1 cellular context compared by ENCODE assay signal in the genomic region with DNA sequence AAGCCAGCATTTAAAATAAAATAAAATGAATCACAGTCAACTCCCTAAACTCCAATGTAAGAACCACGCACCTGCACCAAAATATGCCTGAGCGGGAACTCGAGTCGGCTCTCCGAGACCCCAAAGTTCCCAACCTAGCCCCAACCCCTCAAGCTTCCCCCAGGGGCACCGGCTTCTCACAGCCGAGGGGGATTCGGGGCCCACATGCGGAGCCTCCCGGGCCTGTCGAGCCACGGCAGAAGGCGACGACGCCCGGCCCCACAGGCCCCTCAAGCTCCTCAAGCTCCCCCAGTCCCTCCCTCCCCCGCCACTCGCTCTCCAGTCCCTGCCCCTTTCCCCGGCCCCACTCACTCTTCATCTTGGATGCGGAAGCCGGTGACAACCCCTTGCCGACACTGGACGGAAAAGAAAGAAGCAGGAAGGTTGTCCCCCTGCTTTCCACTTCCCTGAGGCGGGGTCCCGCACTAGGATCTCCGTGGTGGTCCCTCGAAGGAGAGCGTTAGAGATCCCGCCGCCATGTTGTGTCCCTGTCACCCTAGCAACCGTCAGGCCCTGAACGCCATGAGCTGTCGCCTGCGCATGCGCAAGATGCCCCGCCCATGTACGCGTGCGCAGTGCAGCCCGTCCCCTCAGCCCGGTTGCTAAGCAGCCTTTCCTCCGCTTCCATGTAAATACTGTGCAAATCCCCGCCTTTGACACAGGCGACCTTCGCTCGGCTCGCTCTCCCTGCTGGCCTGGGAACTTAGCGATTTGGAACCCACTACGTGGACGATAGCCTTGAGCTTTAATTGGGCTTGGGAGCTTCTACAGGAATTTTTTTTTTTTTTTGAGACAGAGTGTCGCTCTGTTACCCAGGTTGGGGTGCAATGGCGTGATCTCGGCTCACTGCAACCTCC.
TF ChIP-seq lines count a peak whose summit lies in the region.

A gene with protein sequence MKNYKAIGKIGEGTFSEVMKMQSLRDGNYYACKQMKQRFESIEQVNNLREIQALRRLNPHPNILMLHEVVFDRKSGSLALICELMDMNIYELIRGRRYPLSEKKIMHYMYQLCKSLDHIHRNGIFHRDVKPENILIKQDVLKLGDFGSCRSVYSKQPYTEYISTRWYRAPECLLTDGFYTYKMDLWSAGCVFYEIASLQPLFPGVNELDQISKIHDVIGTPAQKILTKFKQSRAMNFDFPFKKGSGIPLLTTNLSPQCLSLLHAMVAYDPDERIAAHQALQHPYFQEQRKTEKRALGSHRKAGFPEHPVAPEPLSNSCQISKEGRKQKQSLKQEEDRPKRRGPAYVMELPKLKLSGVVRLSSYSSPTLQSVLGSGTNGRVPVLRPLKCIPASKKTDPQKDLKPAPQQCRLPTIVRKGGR (minus strand): TSS at position 554 of the 896 bp plus-strand sequence. CDS start 196 bp downstream, at position 358.

TF ChIP-seq in HepG2, 621 proteins besides CTCF, POLR2A, EP300 and RAD21 (continued from another document and continues in another):
- TF ChIP-seq, protein P1, sequence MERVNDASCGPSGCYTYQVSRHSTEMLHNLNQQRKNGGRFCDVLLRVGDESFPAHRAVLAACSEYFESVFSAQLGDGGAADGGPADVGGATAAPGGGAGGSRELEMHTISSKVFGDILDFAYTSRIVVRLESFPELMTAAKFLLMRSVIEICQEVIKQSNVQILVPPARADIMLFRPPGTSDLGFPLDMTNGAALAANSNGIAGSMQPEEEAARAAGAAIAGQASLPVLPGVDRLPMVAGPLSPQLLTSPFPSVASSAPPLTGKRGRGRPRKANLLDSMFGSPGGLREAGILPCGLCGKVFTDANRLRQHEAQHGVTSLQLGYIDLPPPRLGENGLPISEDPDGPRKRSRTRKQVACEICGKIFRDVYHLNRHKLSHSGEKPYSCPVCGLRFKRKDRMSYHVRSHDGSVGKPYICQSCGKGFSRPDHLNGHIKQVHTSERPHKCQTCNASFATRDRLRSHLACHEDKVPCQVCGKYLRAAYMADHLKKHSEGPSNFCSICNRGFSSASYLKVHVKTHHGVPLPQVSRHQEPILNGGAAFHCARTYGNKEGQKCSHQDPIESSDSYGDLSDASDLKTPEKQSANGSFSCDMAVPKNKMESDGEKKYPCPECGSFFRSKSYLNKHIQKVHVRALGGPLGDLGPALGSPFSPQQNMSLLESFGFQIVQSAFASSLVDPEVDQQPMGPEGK (CRISPR knock-in tag; IDR thresholded peaks at IDR 0.05) = no peak
- TF ChIP-seq LCORL (IDR thresholded peaks at IDR 0.05) (0 out of 2 replicates have a peak, but pooled peaks have one; percentile 44), LCORL (CRISPR knock-in tag; IDR thresholded peaks at IDR 0.05) (no peak), TCF12 (IDR thresholded peaks at IDR 0.05) (no peak), TCF12 (CRISPR knock-in tag; IDR thresholded peaks at IDR 0.05) (no peak), ZFP36L1 (CRISPR knock-in tag; IDR thresholded peaks at IDR 0.05) (no peak), ZNF747 (CRISPR knock-in tag; IDR thresholded peaks at IDR 0.05; ENCODE audit: borderline replicate concordance) (no peak), ZBTB38 (CRISPR knock-in tag; IDR thresholded peaks at IDR 0.05) (no peak; the same call in 1 of the 2 replicates), ZNF644 (CRISPR knock-in tag; IDR thresholded peaks at IDR 0.05; ENCODE audit: low read depth) (no peak), PCBP2 (optimal IDR thresholded peaks at IDR 0.05; ENCODE audit: low read depth, low read length, poor library complexity, severe bottlenecking) (no peak), FOSL1 (CRISPR knock-in tag; IDR thresholded peaks at IDR 0.05; ENCODE audit: borderline replicate concordance) (no peak), WIZ (CRISPR knock-in tag; IDR thresholded peaks at IDR 0.05) (no peak), ZSCAN29 (CRISPR knock-in tag; conservative IDR thresholded peaks at IDR 0.05) (no peak), RORA (CRISPR knock-in tag; IDR thresholded peaks at IDR 0.05) (no peak), ZNF737 (CRISPR knock-in tag; IDR thresholded peaks at IDR 0.05; ENCODE audit: borderline replicate concordance) (no peak), BCL6 (CRISPR knock-in tag; IDR thresholded peaks at IDR 0.05) (peak; percentile 46; the same call in 1 of the 2 replicates), SMAD1 (CRISPR knock-in tag; IDR thresholded peaks at IDR 0.05; ENCODE audit: borderline replicate concordance, low read depth) (peak; percentile 67; the same call in 1 of the 2 replicates), NRL (CRISPR knock-in tag; IDR thresholded peaks at IDR 0.05; ENCODE audit: borderline replicate concordance) (peak; percentile 70; the same call in 1 of the 2 replicates), ZNF792 (CRISPR knock-in tag; IDR thresholded peaks at IDR 0.05) (no peak), PAF1 (CRISPR knock-in tag; IDR thresholded peaks at IDR 0.05) (no peak), HMGA1 (CRISPR knock-in tag; conservative IDR thresholded peaks at IDR 0.05) (no peak), ZNF563 (CRISPR knock-in tag; IDR thresholded peaks at IDR 0.05) (no peak), NCOR1 (IDR thresholded peaks at IDR 0.05; ENCODE audit: borderline replicate concordance, low read length) (peak; percentile 50; the same call in 1 of the 2 replicates), MTA3 (CRISPR knock-in tag; IDR thresholded peaks at IDR 0.05) (no peak), ZC3H13 (CRISPR knock-in tag; IDR thresholded peaks at IDR 0.05) (no peak), SOX5 (CRISPR knock-in tag; IDR thresholded peaks at IDR 0.05; ENCODE audit: borderline replicate concordance) (no peak; the same call in 1 of the 2 replicates), ZNF816 (CRISPR knock-in tag; IDR thresholded peaks at IDR 0.05; ENCODE audit: borderline replicate concordance) (no peak), ZFP41 (CRISPR knock-in tag; IDR thresholded peaks at IDR 0.05; ENCODE audit: borderline replicate concordance) (no peak), ZNF3 (CRISPR knock-in tag; IDR thresholded peaks at IDR 0.05) (no peak), CHD4 (IDR thresholded peaks at IDR 0.05; ENCODE audit: borderline replicate concordance, low read length) (no peak), ZFP36L2 (CRISPR knock-in tag; IDR thresholded peaks at IDR 0.05) (no peak), TBP (CRISPR knock-in tag; IDR thresholded peaks at IDR 0.05) (no peak), ZNF451 (CRISPR knock-in tag; IDR thresholded peaks at IDR 0.05) (0 out of 2 replicates have a peak, but pooled peaks have one; percentile 18), ZNF251 (CRISPR knock-in tag; IDR thresholded peaks at IDR 0.05) (0 out of 2 replicates have a peak, but pooled peaks have one; percentile 41), YY1 (IDR thresholded peaks at IDR 0.05; ENCODE audit: insufficient read depth, insufficient replicate concordance, low read depth, low read length) (peak; percentile 94), ZFYVE20 (CRISPR knock-in tag; IDR thresholded peaks at IDR 0.05; ENCODE audit: borderline replicate concordance, low read depth) (no peak), MAF1 (CRISPR knock-in tag; IDR thresholded peaks at IDR 0.05; ENCODE audit: borderline replicate concordance) (no peak), ZNF17 (CRISPR knock-in tag; IDR thresholded peaks at IDR 0.05) (no peak), ZNF383 (CRISPR knock-in tag; IDR thresholded peaks at IDR 0.05; ENCODE audit: borderline replicate concordance) (no peak), REPIN1 (CRISPR knock-in tag; IDR thresholded peaks at IDR 0.05; ENCODE audit: borderline replicate concordance, low read depth) (no peak), ZNF572 (CRISPR knock-in tag; IDR thresholded peaks at IDR 0.05) (no peak), ZNF143 (CRISPR knock-in tag; IDR thresholded peaks at IDR 0.05) (peak; percentile 19; the same call in 1 of the 2 replicates), XBP1 (CRISPR knock-in tag; IDR thresholded peaks at IDR 0.05) (no peak), PRMT3 (CRISPR knock-in tag; IDR thresholded peaks at IDR 0.05; ENCODE audit: borderline replicate concordance, low read depth) (no peak), HNRNPUL1 (IDR thresholded peaks at IDR 0.05; ENCODE audit: low read depth, low read length) (no peak), HNF4A (CRISPR knock-in tag; IDR thresholded peaks at IDR 0.05) (peak; percentile 82)
- TF ChIP-seq, protein P2, sequence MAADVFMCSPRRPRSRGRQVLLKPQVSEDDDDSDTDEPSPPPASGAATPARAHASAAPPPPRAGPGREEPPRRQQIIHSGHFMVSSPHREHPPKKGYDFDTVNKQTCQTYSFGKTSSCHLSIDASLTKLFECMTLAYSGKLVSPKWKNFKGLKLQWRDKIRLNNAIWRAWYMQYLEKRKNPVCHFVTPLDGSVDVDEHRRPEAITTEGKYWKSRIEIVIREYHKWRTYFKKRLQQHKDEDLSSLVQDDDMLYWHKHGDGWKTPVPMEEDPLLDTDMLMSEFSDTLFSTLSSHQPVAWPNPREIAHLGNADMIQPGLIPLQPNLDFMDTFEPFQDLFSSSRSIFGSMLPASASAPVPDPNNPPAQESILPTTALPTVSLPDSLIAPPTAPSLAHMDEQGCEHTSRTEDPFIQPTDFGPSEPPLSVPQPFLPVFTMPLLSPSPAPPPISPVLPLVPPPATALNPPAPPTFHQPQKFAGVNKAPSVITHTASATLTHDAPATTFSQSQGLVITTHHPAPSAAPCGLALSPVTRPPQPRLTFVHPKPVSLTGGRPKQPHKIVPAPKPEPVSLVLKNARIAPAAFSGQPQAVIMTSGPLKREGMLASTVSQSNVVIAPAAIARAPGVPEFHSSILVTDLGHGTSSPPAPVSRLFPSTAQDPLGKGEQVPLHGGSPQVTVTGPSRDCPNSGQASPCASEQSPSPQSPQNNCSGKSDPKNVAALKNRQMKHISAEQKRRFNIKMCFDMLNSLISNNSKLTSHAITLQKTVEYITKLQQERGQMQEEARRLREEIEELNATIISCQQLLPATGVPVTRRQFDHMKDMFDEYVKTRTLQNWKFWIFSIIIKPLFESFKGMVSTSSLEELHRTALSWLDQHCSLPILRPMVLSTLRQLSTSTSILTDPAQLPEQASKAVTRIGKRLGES (CRISPR knock-in tag; IDR thresholded peaks at IDR 0.05; ENCODE audit: borderline replicate concordance) = no peak
- TF ChIP-seq, protein P3, sequence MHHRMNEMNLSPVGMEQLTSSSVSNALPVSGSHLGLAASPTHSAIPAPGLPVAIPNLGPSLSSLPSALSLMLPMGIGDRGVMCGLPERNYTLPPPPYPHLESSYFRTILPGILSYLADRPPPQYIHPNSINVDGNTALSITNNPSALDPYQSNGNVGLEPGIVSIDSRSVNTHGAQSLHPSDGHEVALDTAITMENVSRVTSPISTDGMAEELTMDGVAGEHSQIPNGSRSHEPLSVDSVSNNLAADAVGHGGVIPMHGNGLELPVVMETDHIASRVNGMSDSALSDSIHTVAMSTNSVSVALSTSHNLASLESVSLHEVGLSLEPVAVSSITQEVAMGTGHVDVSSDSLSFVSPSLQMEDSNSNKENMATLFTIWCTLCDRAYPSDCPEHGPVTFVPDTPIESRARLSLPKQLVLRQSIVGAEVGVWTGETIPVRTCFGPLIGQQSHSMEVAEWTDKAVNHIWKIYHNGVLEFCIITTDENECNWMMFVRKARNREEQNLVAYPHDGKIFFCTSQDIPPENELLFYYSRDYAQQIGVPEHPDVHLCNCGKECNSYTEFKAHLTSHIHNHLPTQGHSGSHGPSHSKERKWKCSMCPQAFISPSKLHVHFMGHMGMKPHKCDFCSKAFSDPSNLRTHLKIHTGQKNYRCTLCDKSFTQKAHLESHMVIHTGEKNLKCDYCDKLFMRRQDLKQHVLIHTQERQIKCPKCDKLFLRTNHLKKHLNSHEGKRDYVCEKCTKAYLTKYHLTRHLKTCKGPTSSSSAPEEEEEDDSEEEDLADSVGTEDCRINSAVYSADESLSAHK (CRISPR knock-in tag; IDR thresholded peaks at IDR 0.05; ENCODE audit: borderline replicate concordance) = no peak
- TF ChIP-seq, protein P4, sequence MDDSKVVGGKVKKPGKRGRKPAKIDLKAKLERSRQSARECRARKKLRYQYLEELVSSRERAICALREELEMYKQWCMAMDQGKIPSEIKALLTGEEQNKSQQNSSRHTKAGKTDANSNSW (CRISPR knock-in tag; IDR thresholded peaks at IDR 0.05; ENCODE audit: borderline replicate concordance) = no peak
- TF ChIP-seq, protein P5, sequence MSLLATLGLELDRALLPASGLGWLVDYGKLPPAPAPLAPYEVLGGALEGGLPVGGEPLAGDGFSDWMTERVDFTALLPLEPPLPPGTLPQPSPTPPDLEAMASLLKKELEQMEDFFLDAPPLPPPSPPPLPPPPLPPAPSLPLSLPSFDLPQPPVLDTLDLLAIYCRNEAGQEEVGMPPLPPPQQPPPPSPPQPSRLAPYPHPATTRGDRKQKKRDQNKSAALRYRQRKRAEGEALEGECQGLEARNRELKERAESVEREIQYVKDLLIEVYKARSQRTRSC (CRISPR knock-in tag; IDR thresholded peaks at IDR 0.05; ENCODE audit: low read depth) = no peak
- TF ChIP-seq, protein P6, sequence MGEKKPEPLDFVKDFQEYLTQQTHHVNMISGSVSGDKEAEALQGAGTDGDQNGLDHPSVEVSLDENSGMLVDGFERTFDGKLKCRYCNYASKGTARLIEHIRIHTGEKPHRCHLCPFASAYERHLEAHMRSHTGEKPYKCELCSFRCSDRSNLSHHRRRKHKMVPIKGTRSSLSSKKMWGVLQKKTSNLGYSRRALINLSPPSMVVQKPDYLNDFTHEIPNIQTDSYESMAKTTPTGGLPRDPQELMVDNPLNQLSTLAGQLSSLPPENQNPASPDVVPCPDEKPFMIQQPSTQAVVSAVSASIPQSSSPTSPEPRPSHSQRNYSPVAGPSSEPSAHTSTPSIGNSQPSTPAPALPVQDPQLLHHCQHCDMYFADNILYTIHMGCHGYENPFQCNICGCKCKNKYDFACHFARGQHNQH (CRISPR knock-in tag; IDR thresholded peaks at IDR 0.05) = no peak
- TF ChIP-seq, protein P7, sequence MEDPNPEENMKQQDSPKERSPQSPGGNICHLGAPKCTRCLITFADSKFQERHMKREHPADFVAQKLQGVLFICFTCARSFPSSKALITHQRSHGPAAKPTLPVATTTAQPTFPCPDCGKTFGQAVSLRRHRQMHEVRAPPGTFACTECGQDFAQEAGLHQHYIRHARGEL (CRISPR knock-in tag; IDR thresholded peaks at IDR 0.05) = no peak
- TF ChIP-seq, protein P8, sequence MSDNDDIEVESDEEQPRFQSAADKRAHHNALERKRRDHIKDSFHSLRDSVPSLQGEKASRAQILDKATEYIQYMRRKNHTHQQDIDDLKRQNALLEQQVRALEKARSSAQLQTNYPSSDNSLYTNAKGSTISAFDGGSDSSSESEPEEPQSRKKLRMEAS (IDR thresholded peaks at IDR 0.05) = peak; percentile 48; the same call in 1 of the 2 replicates
- TF ChIP-seq, protein P9, sequence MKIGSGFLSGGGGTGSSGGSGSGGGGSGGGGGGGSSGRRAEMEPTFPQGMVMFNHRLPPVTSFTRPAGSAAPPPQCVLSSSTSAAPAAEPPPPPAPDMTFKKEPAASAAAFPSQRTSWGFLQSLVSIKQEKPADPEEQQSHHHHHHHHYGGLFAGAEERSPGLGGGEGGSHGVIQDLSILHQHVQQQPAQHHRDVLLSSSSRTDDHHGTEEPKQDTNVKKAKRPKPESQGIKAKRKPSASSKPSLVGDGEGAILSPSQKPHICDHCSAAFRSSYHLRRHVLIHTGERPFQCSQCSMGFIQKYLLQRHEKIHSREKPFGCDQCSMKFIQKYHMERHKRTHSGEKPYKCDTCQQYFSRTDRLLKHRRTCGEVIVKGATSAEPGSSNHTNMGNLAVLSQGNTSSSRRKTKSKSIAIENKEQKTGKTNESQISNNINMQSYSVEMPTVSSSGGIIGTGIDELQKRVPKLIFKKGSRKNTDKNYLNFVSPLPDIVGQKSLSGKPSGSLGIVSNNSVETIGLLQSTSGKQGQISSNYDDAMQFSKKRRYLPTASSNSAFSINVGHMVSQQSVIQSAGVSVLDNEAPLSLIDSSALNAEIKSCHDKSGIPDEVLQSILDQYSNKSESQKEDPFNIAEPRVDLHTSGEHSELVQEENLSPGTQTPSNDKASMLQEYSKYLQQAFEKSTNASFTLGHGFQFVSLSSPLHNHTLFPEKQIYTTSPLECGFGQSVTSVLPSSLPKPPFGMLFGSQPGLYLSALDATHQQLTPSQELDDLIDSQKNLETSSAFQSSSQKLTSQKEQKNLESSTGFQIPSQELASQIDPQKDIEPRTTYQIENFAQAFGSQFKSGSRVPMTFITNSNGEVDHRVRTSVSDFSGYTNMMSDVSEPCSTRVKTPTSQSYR (CRISPR knock-in tag; IDR thresholded peaks at IDR 0.05; ENCODE audit: borderline replicate concordance) = no peak
